9 cellular contexts compared by ENCODE assay signal in the genomic region with DNA sequence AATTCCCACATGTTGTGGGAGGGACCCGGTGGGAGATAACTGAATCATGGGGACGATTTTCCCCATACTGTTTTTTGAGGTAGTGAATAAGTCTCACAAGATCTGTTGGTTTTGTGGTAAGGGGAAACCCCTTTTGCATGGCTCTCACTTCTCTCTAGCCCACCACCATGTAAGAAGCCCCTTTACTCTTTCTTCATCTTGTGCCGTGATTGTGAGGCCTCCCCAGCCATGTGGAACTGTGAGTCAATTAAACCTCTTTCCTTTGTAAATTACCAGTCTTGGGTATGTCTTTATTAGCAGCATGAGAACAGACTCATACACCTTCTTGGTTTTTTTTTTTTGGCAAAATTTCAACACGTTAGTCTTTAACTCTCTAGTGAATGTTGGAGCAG. TPM values are rescaled to one million over a fixed set of nuclear protein-coding genes. Genes with fewer than 3 reads are reported as not detected.
DNase-seq lines count a peak whose midpoint lies in the region; ATAC-seq and TF ChIP-seq lines count a peak whose summit lies in the region.
"Had no signal": no experiment of that assay in that cellular context is flagged by ENCODE, and none has a peak within 500 bp of the region (broad histone marks: within the 10 kb centered on the region; RNA-seq: fewer than 3 reads in every experiment).

No MANE protein-coding gene starts in this region.

- TF ChIP-seq EP300 in SK-N-SH (IDR thresholded peaks at IDR 0.05; ENCODE audit: borderline replicate concordance in 1 of 2, low read depth in 1 of 2, low read length in 1 of 2): no peak

- H3K4me3 Mint-ChIP-seq in natural killer cell (no peak overlapping the region), progenitor cell of endocrine pancreas (ENCODE audit: low read depth) (no peak overlapping the region)

- TF ChIP-seq RAD21 in SK-N-SH (IDR thresholded peaks at IDR 0.05; ENCODE audit: low read length): no peak

- H4K20me1 ChIP-seq in SK-N-SH (ENCODE audit: insufficient read depth): peaks cover 86% of the 10 kb centered on the region

- H3K27ac ChIP-seq in SK-N-SH (ENCODE audit: low read depth in 2 of 2, low read length in 1 of 2): peak overlapping the region in 1 of 2 experiments; percentile 13; a peak in 1 of 4 replicates

- peaks cover 20% of the 10 kb centered on the region for H3F3A ChIP-seq in SK-N-SH (replicated peaks; ENCODE audit: insufficient read depth)

- H3K36me3 ChIP-seq in SK-N-SH (replicated peaks in 1 of 2; ENCODE audit: control insufficient read depth in 1 of 2, insufficient read depth in 2 of 2, low read length in 1 of 2): peaks cover 0 to 3% of the 10 kb centered on the region in 2 experiments

- intact Hi-C loops in natural killer cell (cut with micrococcal nuclease): no loop called here
- intact Hi-C loops in left cardiac atrium (cut with DNase I): no loop called here

- H3K4me1 ChIP-seq in SK-N-SH (ENCODE audit: control insufficient read depth in 1 of 2, insufficient read depth in 2 of 2, low read depth in 1 of 2, low read length in 1 of 2): peaks cover 8 to 22% of the 10 kb centered on the region in 2 experiments; a peak in 3 of 4 replicates

- no peak overlapping the region for H3K4me2 ChIP-seq in SK-N-SH

- CTCF ChIA-PET in SK-N-SH (lab: Yijun Ruan, JAX): no interaction called here

- ATAC-seq in GM18511 (IDR thresholded peaks at IDR 0.05; ENCODE audit: unreplicated experiment) (peak; percentile 52), GM21717 (IDR thresholded peaks at IDR 0.05; ENCODE audit: unreplicated experiment) (peak; percentile 46), HG03457 (IDR thresholded peaks at IDR 0.05; ENCODE audit: unreplicated experiment) (peak; percentile 47), natural killer cell (no peak), HG03280 (IDR thresholded peaks at IDR 0.05; ENCODE audit: unreplicated experiment) (no peak), left cardiac atrium (no peak)

- H3K27me3 ChIP-seq in SK-N-SH (ENCODE audit: insufficient read depth): no peaks in the 10 kb centered on the region

- H3K79me2 ChIP-seq in SK-N-SH (ENCODE audit: insufficient read depth): peaks cover 100% of the 10 kb centered on the region

- H3K27me3 Mint-ChIP-seq in natural killer cell (ENCODE audit: low read depth in 2 of 2) (no peaks in the 10 kb centered on the region), progenitor cell of endocrine pancreas (no peaks in the 10 kb centered on the region)

- H3K9me2 ChIP-seq in SK-N-SH: no peaks in the 10 kb centered on the region

- H3K9me3 Mint-ChIP-seq in natural killer cell (no peaks in the 10 kb centered on the region), progenitor cell of endocrine pancreas (ENCODE audit: low read depth) (peaks cover 28% of the 10 kb centered on the region)

- H3K4me3 ChIP-seq in SK-N-SH (ENCODE audit: low read depth in 2 of 2, low read length in 1 of 2): no peak overlapping the region

- 93% methylated on average over 4 of the region's 4 CpGs for WGBS in SK-N-SH (ENCODE audit: low lambda C conversion rate)

- DNase-seq in natural killer cell: no peak
- no peak for DNase-seq in SK-N-SH
- DNase-seq in progenitor cell of endocrine pancreas (ENCODE audit: low spot score, unreplicated experiment): no peak
- no peak for DNase-seq in left cardiac atrium
- DNase-seq: activated CD4-positive, alpha-beta T cell treated with anti-CD3 and anti-CD28 coated beads for 4 hours had no signal

- H3K36me3 Mint-ChIP-seq in natural killer cell: no peaks in the 10 kb centered on the region
- H3K36me3 Mint-ChIP-seq in progenitor cell of endocrine pancreas (ENCODE audit: insufficient read depth): peaks cover 35% of the 10 kb centered on the region

- TF ChIP-seq CTCF in natural killer cell (IDR thresholded peaks at IDR 0.05): no peak
- TF ChIP-seq CTCF in SK-N-SH (IDR thresholded peaks at IDR 0.05): no peak
- no peak for TF ChIP-seq CTCF in progenitor cell of endocrine pancreas (IDR thresholded peaks at IDR 0.05; ENCODE audit: unreplicated experiment)

- H3K9me3 ChIP-seq in SK-N-SH: no peaks in the 10 kb centered on the region

- H2AFZ ChIP-seq in SK-N-SH (ENCODE audit: low read depth): no peak overlapping the region

- POLR2A ChIA-PET in SK-N-SH (lab: Yijun Ruan, JAX): no interaction called here

- H3K9ac ChIP-seq in SK-N-SH: no peak overlapping the region

- H3K4me1 Mint-ChIP-seq in natural killer cell (peaks cover 82 to 83% of the 10 kb centered on the region in 2 donors), progenitor cell of endocrine pancreas (ENCODE audit: low read depth) (peaks cover 11% of the 10 kb centered on the region)

- peak overlapping the region; percentile 39 to 41 for H3K27ac Mint-ChIP-seq in natural killer cell
- no peak overlapping the region for H3K27ac Mint-ChIP-seq in progenitor cell of endocrine pancreas

TF ChIP-seq in SK-N-SH, 30 proteins besides CTCF, POLR2A, EP300 and RAD21:
- TF ChIP-seq EZH2phosphoT487 (IDR thresholded peaks at IDR 0.05; ENCODE audit: borderline replicate concordance, low read depth) (no peak), RXRA (IDR thresholded peaks at IDR 0.05; ENCODE audit: borderline replicate concordance, low read depth) (no peak)
- TF ChIP-seq, protein P1, sequence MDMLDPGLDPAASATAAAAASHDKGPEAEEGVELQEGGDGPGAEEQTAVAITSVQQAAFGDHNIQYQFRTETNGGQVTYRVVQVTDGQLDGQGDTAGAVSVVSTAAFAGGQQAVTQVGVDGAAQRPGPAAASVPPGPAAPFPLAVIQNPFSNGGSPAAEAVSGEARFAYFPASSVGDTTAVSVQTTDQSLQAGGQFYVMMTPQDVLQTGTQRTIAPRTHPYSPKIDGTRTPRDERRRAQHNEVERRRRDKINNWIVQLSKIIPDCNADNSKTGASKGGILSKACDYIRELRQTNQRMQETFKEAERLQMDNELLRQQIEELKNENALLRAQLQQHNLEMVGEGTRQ (IDR thresholded peaks at IDR 0.05; ENCODE audit: borderline replicate concordance, low read depth, low read length): no peak

RNA-seq across cellular contexts. Expression of a gene that starts 18.1 kb away (rescaled TPM):
- total RNA-seq in natural killer cell (10 to 100 TPM; 43.3 to 52.7 (median 48.9) TPM), progenitor cell of endocrine pancreas (36.8 and 37.7 TPM in 2 replicates), left cardiac atrium (10 to 100 TPM; 54.5 to 57.7 TPM)
- polyA plus RNA-seq in SK-N-SH (2012; rRNA removed): 16.2 and 21.9 TPM in 2 replicates
- polyA plus RNA-seq in SK-N-SH (2012; cell fraction: cytosol; rRNA removed): 40.1 and 45.6 TPM in 2 replicates
- 19.9 and 22.3 TPM in 2 replicates for polyA plus RNA-seq in SK-N-SH (2012; cell fraction: nucleus; rRNA removed)

RNA-seq across cellular contexts. Expression of a gene that starts 47.3 kb away (rescaled TPM):
- 10 to 100 TPM; 55.3 to 64.2 (median 59.9) TPM for total RNA-seq in natural killer cell
- 25.2 and 37.4 TPM in 2 replicates for polyA plus RNA-seq in SK-N-SH (2012; rRNA removed)
- 34.3 and 35.8 TPM in 2 replicates for polyA plus RNA-seq in SK-N-SH (2012; cell fraction: cytosol; rRNA removed)
- polyA plus RNA-seq in SK-N-SH (2012; cell fraction: nucleus; rRNA removed): 13.9 and 24.5 TPM in 2 replicates
- 24.1 and 25.4 TPM in 2 replicates for total RNA-seq in progenitor cell of endocrine pancreas
- total RNA-seq in left cardiac atrium: 10 to 100 TPM in 1 of 2 donors, 1 to 10 TPM in 1; 9.2 to 16.8 TPM

Comparison
In these comparisons a context has a peak if more than half of its experiments do, and no peak if none do; other contexts are left out.
1. ATAC-seq: peak in GM18511 (single experiment), GM21717 (single experiment) and HG03457 (single experiment); none in natural killer cell (0 of 3), HG03280 (single experiment) and left cardiac atrium (0 of 2).